ENCODE assay signal across 13 cellular contexts in the genomic region with DNA sequence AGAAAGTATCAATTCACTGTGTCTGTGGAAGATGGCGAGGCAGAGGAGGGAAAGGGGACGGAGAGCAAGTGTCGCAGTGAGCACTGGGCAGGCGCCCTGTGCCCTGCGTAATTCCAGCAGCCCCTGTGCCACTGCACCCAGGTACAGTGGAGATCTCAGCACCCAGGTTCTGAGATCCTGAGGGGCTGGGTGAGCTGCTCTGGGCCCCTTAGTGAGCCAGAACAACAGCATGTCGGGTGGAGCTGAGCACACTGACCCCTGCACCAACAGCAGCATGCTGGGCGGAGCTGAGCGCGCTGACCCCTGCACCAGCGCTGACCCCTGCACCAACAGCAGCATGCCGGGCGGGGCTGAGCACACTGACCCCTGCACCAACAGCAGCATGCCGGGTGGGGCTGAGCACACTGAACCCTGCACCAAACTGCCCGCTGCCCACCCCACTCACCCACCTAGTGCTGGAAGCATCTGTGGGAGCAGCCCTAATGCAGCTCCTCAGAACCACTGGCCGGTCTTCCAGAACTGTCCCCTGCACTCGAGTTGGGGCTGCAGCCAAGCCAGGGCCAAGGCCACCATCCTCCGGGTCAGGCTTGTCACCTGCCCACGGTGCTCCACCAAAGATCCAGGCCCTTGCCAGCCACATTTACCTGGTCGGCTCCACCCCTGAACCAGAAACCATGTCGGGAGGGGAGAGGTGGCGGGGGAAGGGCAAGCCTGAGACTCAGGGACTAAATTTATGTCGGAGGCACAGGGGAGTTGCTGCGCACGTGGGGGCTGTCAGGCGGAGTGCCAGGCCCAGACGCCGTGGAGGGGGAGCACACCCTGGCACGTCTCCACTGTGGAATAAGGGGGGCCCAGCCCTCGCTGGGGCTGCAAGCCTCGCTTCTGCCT.
DNase-seq lines count a peak whose midpoint lies in the region; ATAC-seq and TF ChIP-seq lines count a peak whose summit lies in the region.
"Had no signal": no experiment of that assay in that cellular context is flagged by ENCODE, and none has a peak within 500 bp of the region (broad histone marks: within the 10 kb centered on the region; RNA-seq: fewer than 3 reads in every experiment).

No MANE protein-coding gene starts in this region.

- H3K4me3 ChIP-seq in HFF-Myc (replicated peaks; ENCODE audit: low read depth, low read length) = 0 out of 2 replicates have a peak overlapping the region, but pooled peaks have one; percentile 0
- no peak overlapping the region for H3K4me3 ChIP-seq in right lobe of liver
- H3K4me3 ChIP-seq in stomach = peak overlapping the region in 1 of 4 donors; percentile 3
- H3K4me3 ChIP-seq: HAP-1, lung had no signal

- H3K36me3 ChIP-seq in right lobe of liver (no peaks in the 10 kb centered on the region), stomach (no peaks in the 10 kb centered on the region)
- H3K36me3 ChIP-seq: HAP-1 had no signal

- no peak for TF ChIP-seq EP300 in stomach (IDR thresholded peaks at IDR 0.05)

- intact Hi-C loops in right lobe of liver (cut with DNase I) (no loop called here), stomach (cut with DNase I; ENCODE audit: low total_unique reads) (no loop called here)

- no peaks in the 10 kb centered on the region for H3K9me3 ChIP-seq in right lobe of liver
- H3K9me3 ChIP-seq in stomach = no peaks in the 10 kb centered on the region
- H3K9me3 ChIP-seq: HAP-1 had no signal

- H3K4me1 Mint-ChIP-seq in brain (peaks cover 57% of the 10 kb centered on the region), progenitor cell of endocrine pancreas (ENCODE audit: low read depth) (peaks cover 9% of the 10 kb centered on the region)

- H3K27ac Mint-ChIP-seq in brain = peak overlapping the region in 3 of 5 experiments; percentile 38 to 98 (median 58)
- H3K27ac Mint-ChIP-seq in progenitor cell of endocrine pancreas = no peak overlapping the region

- H3K4me3 Mint-ChIP-seq in brain = peak overlapping the region in 1 of 5 experiments; percentile 57
- no peak overlapping the region for H3K4me3 Mint-ChIP-seq in progenitor cell of endocrine pancreas (ENCODE audit: low read depth)

- TF ChIP-seq POLR2A in right lobe of liver (IDR thresholded peaks at IDR 0.05) = no peak
- no peak for TF ChIP-seq POLR2A in stomach (IDR thresholded peaks at IDR 0.05)

- 61% methylated on average over 6 of the region's 30 CpGs for WGBS in right lobe of liver (ENCODE audit: insufficient coverage, low coverage, low lambda C conversion rate, missing lambda C conversion rate)
- WGBS in stomach, 5 donors = 37 to 51% (median 42%) methylated on average over 15 to 30 of the region's 30 CpGs

- DNase-seq in HFF-Myc (ENCODE audit: extremely low read depth, low read depth) (no peak), right lobe of liver (peak in 2 of 3 donors; percentile 46 to 48), stomach (peak; percentile 24), progenitor cell of endocrine pancreas (ENCODE audit: low spot score, unreplicated experiment) (no peak), activated gamma-delta T cell treated with Interleukin-2 at 50 U/mL for 16 hours (no peak), AG08396 (ENCODE audit: low spot score) (no peak)
- DNase-seq: activated T-cell treated with anti-CD3 and anti-CD28 coated beads, Interleukin-2, amount 50 U/mL, for 48 hours; Kasumi-1; T-helper 9 cell had no signal

- no peaks in the 10 kb centered on the region for H3K27me3 Mint-ChIP-seq in brain
- peaks cover 21% of the 10 kb centered on the region for H3K27me3 Mint-ChIP-seq in progenitor cell of endocrine pancreas

- H3K27ac ChIP-seq in right lobe of liver (no peak overlapping the region), stomach (peak overlapping the region; percentile 46 to 86 (median 77))

- no peaks in the 10 kb centered on the region for H3K27me3 ChIP-seq in right lobe of liver
- H3K27me3 ChIP-seq in stomach = peaks cover 0 to 21% (median 0%) of the 10 kb centered on the region in 3 donors

- H3K4me1 ChIP-seq in right lobe of liver = peaks cover 0 to 4% (median 0%) of the 10 kb centered on the region in 4 donors
- H3K4me1 ChIP-seq in stomach = peaks cover 19 to 33% (median 28%) of the 10 kb centered on the region in 4 donors
- H3K4me1 ChIP-seq: HAP-1 had no signal

- H3K36me3 Mint-ChIP-seq in brain = no peaks in the 10 kb centered on the region
- H3K36me3 Mint-ChIP-seq in progenitor cell of endocrine pancreas (ENCODE audit: insufficient read depth) = no peaks in the 10 kb centered on the region

- TF ChIP-seq CTCF in HFF-Myc (IDR thresholded peaks at IDR 0.05; ENCODE audit: low read depth, low read length, missing control alignments) (no peak), brain (conservative IDR thresholded peaks at IDR 0.05) (no peak), right lobe of liver (IDR thresholded peaks at IDR 0.05) (no peak), stomach (IDR thresholded peaks at IDR 0.05) (no peak), progenitor cell of endocrine pancreas (IDR thresholded peaks at IDR 0.05; ENCODE audit: unreplicated experiment) (no peak)

- peak in 1 of 4 donors; percentile 34 for ATAC-seq in right lobe of liver
- ATAC-seq: Panc1 had no signal

- H3K9me3 Mint-ChIP-seq in brain = no peaks in the 10 kb centered on the region
- no peaks in the 10 kb centered on the region for H3K9me3 Mint-ChIP-seq in progenitor cell of endocrine pancreas (ENCODE audit: low read depth)

Comparison
In these comparisons a context has a peak if more than half of its experiments do, and no peak if none do; other contexts are left out.
1. DNase-seq: peak in right lobe of liver (2 of 3) and stomach (single experiment); none in HFF-Myc (single experiment), progenitor cell of endocrine pancreas (single experiment), activated gamma-delta T cell treated with Interleukin-2 at 50 U/mL for 16 hours (single experiment) and AG08396 (single experiment).
2. H3K27ac ChIP-seq: peak in stomach (5 of 5); none in right lobe of liver (0 of 3).